1 cellular context compared by ENCODE assay signal in genomic region chr6:143843689-143844405, GRCh38.
TF ChIP-seq lines count a peak whose summit lies in the region.

No MANE protein-coding gene starts in this region.

TF ChIP-seq in HepG2, 621 proteins besides CTCF, POLR2A, EP300 and RAD21 (continued from another document and continues in another):
- TF ChIP-seq, protein P1, sequence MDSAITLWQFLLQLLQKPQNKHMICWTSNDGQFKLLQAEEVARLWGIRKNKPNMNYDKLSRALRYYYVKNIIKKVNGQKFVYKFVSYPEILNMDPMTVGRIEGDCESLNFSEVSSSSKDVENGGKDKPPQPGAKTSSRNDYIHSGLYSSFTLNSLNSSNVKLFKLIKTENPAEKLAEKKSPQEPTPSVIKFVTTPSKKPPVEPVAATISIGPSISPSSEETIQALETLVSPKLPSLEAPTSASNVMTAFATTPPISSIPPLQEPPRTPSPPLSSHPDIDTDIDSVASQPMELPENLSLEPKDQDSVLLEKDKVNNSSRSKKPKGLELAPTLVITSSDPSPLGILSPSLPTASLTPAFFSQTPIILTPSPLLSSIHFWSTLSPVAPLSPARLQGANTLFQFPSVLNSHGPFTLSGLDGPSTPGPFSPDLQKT (CRISPR knock-in tag; IDR thresholded peaks at IDR 0.05; ENCODE audit: borderline replicate concordance): no peak
- TF ChIP-seq ZNF543 (CRISPR knock-in tag; IDR thresholded peaks at IDR 0.05) (0 out of 2 replicates have a peak, but pooled peaks have one; percentile 18), NPAS2 (CRISPR knock-in tag; IDR thresholded peaks at IDR 0.05; ENCODE audit: borderline replicate concordance) (no peak), KDM2A (CRISPR knock-in tag; IDR thresholded peaks at IDR 0.05; ENCODE audit: borderline replicate concordance, low read depth) (no peak), ZNF530 (CRISPR knock-in tag; IDR thresholded peaks at IDR 0.05; ENCODE audit: low read depth) (0 out of 2 replicates have a peak, but pooled peaks have one; percentile 6), NR3C1 (CRISPR knock-in tag; IDR thresholded peaks at IDR 0.05) (no peak), FLYWCH1 (CRISPR knock-in tag; IDR thresholded peaks at IDR 0.05) (0 out of 2 replicates have a peak, but pooled peaks have one; percentile 1), PRDM15 (CRISPR knock-in tag; IDR thresholded peaks at IDR 0.05) (no peak), ZNF501 (CRISPR knock-in tag; IDR thresholded peaks at IDR 0.05) (peak; percentile 17; the same call in 1 of the 2 replicates), ZNF605 (CRISPR knock-in tag; IDR thresholded peaks at IDR 0.05) (no peak), AGO1 (IDR thresholded peaks at IDR 0.05; ENCODE audit: low read depth, low read length, poor library complexity, severe bottlenecking) (no peak), POLR2AphosphoS5 (IDR thresholded peaks at IDR 0.05; ENCODE audit: low read depth, low read length) (no peak), ZBTB20 (CRISPR knock-in tag; IDR thresholded peaks at IDR 0.05; ENCODE audit: borderline replicate concordance, low read depth) (no peak; the same call in 1 of the 2 replicates), SMAD9 (CRISPR knock-in tag; IDR thresholded peaks at IDR 0.05) (no peak), ZNF574 (CRISPR knock-in tag; IDR thresholded peaks at IDR 0.05) (no peak), ZNF263 (CRISPR knock-in tag; IDR thresholded peaks at IDR 0.05) (no peak), ZNF614 (CRISPR knock-in tag; IDR thresholded peaks at IDR 0.05; ENCODE audit: borderline replicate concordance) (no peak), ZNF652 (CRISPR knock-in tag; IDR thresholded peaks at IDR 0.05; ENCODE audit: borderline replicate concordance, low read depth) (no peak), HOXA9 (CRISPR knock-in tag; IDR thresholded peaks at IDR 0.05; ENCODE audit: borderline replicate concordance) (0 out of 2 replicates have a peak, but pooled peaks have one; percentile 6), SRSF4 (IDR thresholded peaks at IDR 0.05; ENCODE audit: low read depth, low read length, poor library complexity, severe bottlenecking) (no peak), ZKSCAN5 (CRISPR knock-in tag; IDR thresholded peaks at IDR 0.05) (no peak), ATRX (CRISPR knock-in tag; IDR thresholded peaks at IDR 0.05; ENCODE audit: borderline replicate concordance) (no peak), POLR2AphosphoS2 (IDR thresholded peaks at IDR 0.05; ENCODE audit: low read depth, low read length) (no peak), ZNF317 (CRISPR knock-in tag; IDR thresholded peaks at IDR 0.05) (no peak), MTA1 (CRISPR knock-in tag; IDR thresholded peaks at IDR 0.05; ENCODE audit: borderline replicate concordance) (no peak)
- TF ChIP-seq, protein P2, sequence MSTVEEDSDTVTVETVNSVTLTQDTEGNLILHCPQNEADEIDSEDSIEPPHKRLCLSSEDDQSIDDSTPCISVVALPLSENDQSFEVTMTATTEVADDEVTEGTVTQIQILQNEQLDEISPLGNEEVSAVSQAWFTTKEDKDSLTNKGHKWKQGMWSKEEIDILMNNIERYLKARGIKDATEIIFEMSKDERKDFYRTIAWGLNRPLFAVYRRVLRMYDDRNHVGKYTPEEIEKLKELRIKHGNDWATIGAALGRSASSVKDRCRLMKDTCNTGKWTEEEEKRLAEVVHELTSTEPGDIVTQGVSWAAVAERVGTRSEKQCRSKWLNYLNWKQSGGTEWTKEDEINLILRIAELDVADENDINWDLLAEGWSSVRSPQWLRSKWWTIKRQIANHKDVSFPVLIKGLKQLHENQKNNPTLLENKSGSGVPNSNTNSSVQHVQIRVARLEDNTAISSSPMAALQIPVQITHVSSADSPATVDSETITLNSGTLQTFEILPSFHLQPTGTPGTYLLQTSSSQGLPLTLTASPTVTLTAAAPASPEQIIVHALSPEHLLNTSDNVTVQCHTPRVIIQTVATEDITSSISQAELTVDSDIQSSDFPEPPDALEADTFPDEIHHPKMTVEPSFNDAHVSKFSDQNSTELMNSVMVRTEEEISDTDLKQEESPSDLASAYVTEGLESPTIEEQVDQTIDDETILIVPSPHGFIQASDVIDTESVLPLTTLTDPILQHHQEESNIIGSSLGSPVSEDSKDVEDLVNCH (CRISPR knock-in tag; IDR thresholded peaks at IDR 0.05): 0 out of 2 replicates have a peak, but pooled peaks have one; percentile 6
- TF ChIP-seq, protein P3, sequence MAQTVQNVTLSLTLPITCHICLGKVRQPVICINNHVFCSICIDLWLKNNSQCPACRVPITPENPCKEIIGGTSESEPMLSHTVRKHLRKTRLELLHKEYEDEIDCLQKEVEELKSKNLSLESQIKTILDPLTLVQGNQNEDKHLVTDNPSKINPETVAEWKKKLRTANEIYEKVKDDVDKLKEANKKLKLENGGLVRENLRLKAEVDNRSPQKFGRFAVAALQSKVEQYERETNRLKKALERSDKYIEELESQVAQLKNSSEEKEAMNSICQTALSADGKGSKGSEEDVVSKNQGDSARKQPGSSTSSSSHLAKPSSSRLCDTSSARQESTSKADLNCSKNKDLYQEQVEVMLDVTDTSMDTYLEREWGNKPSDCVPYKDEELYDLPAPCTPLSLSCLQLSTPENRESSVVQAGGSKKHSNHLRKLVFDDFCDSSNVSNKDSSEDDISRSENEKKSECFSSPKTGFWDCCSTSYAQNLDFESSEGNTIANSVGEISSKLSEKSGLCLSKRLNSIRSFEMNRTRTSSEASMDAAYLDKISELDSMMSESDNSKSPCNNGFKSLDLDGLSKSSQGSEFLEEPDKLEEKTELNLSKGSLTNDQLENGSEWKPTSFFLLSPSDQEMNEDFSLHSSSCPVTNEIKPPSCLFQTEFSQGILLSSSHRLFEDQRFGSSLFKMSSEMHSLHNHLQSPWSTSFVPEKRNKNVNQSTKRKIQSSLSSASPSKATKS (CRISPR knock-in tag; IDR thresholded peaks at IDR 0.05): peak; percentile 14; the same call in 1 of the 2 replicates
- TF ChIP-seq, protein P4, sequence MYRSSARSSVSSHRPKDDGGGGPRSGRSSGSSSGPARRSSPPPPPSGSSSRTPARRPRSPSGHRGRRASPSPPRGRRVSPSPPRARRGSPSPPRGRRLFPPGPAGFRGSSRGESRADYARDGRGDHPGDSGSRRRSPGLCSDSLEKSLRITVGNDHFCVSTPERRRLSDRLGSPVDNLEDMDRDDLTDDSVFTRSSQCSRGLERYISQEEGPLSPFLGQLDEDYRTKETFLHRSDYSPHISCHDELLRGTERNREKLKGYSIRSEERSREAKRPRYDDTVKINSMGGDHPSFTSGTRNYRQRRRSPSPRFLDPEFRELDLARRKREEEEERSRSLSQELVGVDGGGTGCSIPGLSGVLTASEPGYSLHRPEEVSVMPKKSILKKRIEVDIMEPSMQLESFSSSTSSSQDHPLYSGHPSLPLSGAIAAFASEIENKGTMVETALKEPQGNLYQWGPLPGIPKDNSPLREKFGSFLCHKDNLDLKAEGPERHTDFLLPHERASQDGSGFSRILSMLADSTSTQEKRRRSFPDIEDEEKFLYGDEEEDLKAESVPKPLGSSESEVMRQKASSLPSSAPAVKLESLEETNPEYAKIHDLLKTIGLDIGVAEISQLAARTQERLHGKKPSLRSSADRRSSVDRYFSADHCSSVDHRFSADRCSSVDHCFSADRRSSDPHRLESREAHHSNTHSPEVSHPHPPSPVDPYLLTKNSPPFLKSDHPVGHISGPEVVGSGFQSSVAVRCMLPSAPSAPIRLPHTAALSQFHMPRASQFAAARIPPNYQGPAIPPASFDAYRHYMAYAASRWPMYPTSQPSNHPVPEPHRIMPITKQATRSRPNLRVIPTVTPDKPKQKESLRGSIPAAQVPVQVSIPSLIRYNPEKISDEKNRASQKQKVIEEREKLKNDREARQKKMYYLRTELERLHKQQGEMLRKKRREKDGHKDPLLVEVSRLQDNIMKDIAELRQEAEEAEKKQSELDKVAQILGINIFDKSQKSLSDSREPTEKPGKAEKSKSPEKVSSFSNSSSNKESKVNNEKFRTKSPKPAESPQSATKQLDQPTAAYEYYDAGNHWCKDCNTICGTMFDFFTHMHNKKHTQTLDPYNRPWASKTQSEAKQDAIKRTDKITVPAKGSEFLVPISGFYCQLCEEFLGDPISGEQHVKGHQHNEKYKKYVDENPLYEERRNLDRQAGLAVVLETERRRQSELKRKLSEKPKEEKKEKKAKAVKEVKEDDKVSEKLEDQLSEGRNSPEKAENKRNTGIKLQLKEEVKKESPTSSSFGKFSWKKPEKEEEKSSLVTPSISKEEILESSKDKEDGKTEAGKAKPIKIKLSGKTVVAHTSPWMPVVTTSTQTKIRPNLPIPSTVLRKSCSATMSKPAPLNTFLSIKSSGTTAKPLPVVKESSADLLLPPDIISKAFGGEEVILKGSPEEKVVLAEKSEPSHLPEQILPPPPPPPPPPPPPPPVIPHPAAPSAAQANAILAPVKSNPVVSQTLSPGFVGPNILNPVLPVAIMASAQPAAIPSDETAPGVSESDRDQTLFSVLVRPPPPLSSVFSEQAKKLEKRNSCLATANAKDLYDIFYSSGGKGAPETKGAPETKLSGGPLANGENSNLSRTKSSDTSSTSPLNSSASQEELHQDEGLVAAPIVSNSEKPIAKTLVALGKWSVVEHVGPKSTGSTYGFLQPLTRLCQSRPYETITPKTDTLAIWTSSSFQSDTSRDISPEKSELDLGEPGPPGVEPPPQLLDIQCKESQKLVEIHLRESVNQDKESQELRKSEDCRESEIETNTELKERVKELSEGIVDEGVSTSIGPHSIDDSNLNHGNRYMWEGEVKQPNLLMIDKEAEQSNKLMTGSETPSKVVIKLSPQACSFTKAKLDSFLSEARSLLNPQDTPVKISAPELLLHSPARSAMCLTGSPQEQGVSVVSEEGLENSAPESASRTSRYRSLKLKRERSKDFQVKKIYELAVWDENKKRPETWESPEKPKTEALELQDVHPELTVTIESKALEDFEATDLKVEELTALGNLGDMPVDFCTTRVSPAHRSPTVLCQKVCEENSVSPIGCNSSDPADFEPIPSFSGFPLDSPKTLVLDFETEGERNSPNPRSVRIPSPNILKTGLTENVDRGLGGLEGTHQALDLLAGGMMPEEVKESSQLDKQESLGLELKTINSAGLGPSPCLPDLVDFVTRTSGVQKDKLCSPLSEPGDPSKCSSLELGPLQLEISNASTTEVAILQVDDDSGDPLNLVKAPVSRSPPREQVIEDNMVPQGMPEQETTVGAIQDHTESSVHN (CRISPR knock-in tag; IDR thresholded peaks at IDR 0.05): no peak
- TF ChIP-seq, protein P5, sequence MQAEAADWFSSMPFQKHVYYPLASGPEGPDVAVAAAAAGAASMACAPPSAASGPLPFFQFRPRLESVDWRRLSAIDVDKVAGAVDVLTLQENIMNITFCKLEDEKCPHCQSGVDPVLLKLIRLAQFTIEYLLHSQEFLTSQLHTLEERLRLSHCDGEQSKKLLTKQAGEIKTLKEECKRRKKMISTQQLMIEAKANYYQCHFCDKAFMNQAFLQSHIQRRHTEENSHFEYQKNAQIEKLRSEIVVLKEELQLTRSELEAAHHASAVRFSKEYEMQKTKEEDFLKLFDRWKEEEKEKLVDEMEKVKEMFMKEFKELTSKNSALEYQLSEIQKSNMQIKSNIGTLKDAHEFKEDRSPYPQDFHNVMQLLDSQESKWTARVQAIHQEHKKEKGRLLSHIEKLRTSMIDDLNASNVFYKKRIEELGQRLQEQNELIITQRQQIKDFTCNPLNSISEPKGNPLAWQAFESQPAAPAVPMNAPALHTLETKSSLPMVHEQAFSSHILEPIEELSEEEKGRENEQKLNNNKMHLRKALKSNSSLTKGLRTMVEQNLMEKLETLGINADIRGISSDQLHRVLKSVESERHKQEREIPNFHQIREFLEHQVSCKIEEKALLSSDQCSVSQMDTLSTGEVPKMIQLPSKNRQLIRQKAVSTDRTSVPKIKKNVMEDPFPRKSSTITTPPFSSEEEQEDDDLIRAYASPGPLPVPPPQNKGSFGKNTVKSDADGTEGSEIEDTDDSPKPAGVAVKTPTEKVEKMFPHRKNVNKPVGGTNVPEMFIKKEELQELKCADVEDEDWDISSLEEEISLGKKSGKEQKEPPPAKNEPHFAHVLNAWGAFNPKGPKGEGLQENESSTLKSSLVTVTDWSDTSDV (CRISPR knock-in tag; IDR thresholded peaks at IDR 0.05): no peak
